Comparison of ENCODE assay signal across 4 cellular contexts in the genomic region with DNA sequence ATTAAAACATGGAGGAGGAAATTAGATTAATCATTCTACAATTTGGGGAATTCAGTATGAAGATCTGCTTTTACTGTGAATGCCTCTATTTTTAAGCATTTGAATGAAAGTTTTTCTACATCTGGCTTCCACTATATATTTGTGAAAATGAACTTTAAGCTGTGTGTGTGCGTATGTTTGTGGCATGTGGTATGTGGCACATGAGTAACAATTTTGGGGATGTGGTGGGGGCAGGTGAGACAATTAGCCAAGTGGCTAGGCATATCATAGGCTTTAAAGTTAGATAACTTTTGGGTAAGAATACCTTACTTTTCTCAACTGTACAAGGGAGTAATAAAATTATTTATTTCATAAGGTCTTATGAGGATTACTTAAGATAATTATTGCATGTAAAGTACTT.
"Had no signal": no experiment of that assay in that cellular context is flagged by ENCODE, and none has a peak within 500 bp of the region (broad histone marks: within the 10 kb centered on the region; RNA-seq: fewer than 3 reads in every experiment).

No MANE protein-coding gene starts in this region.

- H3K27ac Mint-ChIP-seq: H9 had no signal

- H3K4me3 Mint-ChIP-seq: H9 had no signal

- H3K9me3 Mint-ChIP-seq: H9 had no signal

- DNase-seq: GM23248, H9, HCEC 1CT, IMR-90 had no signal
